29 cellular contexts compared by ENCODE assay signal in genomic region chr5:32889078-32889477, GRCh38.
"Had no signal": no experiment of that assay in that cellular context is flagged by ENCODE, and none has a peak within 500 bp of the region (broad histone marks: within the 10 kb centered on the region; RNA-seq: fewer than 3 reads in every experiment).

No MANE protein-coding gene starts in this region.

- H3K4me3 ChIP-seq: adrenal gland, ascending aorta, body of pancreas, breast epithelium, cardiac muscle cell had no signal

- DNase-seq: activated effector memory CD4-positive, alpha-beta T cell treated with anti-CD3 and anti-CD28 coated beads, Interleukin-2, amount 50 U/mL, for 16 hours; activated effector memory CD4-positive, alpha-beta T cell treated with Interleukin-2 at 50 U/mL for 16 hours; activated gamma-delta T cell; activated gamma-delta T cell treated with Interleukin-2 at 50 U/mL for 16 hours; activated naive CD4-positive, alpha-beta T cell; activated naive CD4-positive, alpha-beta T cell treated with anti-CD3 and anti-CD28 coated beads for 36 hours; activated naive CD4-positive, alpha-beta T cell treated with anti-CD3 and anti-CD28 coated beads, Interleukin-2, amount 10 ng/mL, durations not matched to agents 7 days and 5 days; activated naive CD4-positive, alpha-beta T cell treated with anti-CD3 and anti-CD28 coated beads, Interleukin-2, amount 50 U/mL, for 16 hours; activated naive CD4-positive, alpha-beta T cell treated with Interleukin-2 at 50 U/mL for 16 hours; activated naive CD8-positive, alpha-beta T cell treated with anti-CD3 and anti-CD28 coated beads for 36 hours; activated naive CD8-positive, alpha-beta T cell treated with anti-CD3 and anti-CD28 coated beads, Interleukin-2, amount 10 ng/mL, durations not matched to agents 7 days and 5 days; activated naive CD8-positive, alpha-beta T cell treated with anti-CD3 and anti-CD28 coated beads, Interleukin-2, amount 50 U/mL, for 24 hours; activated T-cell treated with anti-CD3 and anti-CD28 coated beads, Interleukin-2, amount 50 U/mL, for 24 hours; activated T-cell treated with anti-CD3 and anti-CD28 coated beads, Interleukin-2, amount 50 U/mL, for 4 hours; activated T-cell treated with anti-CD3 and anti-CD28 coated beads, Interleukin-2, amount 50 U/mL, for 48 hours; activated T-cell treated with anti-CD3 and anti-CD28 coated beads, Interleukin-2, amount 50 U/mL, for 72 hours; adrenal gland; amniotic stem cell; amygdala; anterior cingulate cortex; aorta; body of pancreas; brain microvascular endothelial cell; caudate nucleus; central memory CD4-positive, alpha-beta T cell; cerebellar nuclear complex had no signal

- H3K27ac ChIP-seq: adrenal gland, ascending aorta, body of pancreas, brain microvascular endothelial cell, breast epithelium, cardiac muscle cell had no signal
